Comparison of ENCODE assay signal across 8 cellular contexts in the genomic region with DNA sequence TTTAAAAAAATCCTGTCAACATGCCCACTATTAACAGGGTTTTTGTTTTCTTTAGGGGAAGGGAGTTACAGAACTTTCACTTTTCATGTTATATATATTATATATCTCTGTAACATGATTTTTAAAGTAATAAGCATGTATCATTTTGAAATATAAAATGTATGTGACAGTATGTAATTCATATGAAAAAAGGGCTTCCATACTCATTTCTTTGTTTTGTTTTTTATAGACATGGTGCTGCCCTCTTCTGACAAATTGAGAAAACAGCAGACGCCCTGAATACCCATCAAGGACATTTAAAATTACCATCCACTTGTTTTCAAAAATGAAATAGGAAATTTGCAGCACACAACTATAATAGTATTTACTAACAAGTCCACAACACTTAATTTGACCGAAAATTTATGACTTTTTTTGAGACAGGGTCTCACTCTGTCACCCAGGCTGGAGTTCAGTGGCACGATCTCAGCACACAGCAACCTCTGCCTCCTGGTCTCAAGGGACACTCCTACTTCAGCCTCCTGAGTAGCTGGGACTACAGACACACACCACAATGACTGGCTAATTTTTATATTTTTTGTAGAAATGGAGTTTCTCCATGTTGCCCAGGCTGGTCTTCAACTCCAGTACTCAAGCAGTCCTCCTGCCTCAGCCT. TPM values are rescaled to one million over a fixed set of nuclear protein-coding genes. Genes with fewer than 3 reads are reported as not detected.
DNase-seq lines count a peak whose midpoint lies in the region; ATAC-seq and TF ChIP-seq lines count a peak whose summit lies in the region.

No MANE protein-coding gene starts in this region.

- intact Hi-C loops in breast epithelium (cut with DNase I; ENCODE audit: low total_unique reads): no loop called here

- H3K9me3 ChIP-seq in breast epithelium: no peaks in the 10 kb centered on the region
- H3K9me3 ChIP-seq in liver (ENCODE audit: control insufficient read depth in 4 of 4, low read length in 3 of 4): no peaks in the 10 kb centered on the region

- H3K4me1 ChIP-seq in breast epithelium (peaks cover 0 to 5% of the 10 kb centered on the region in 2 donors), liver (ENCODE audit: control insufficient read depth in 4 of 4, insufficient read depth in 4 of 4, low read length in 3 of 4) (peaks cover 0 to 6% (median 0%) of the 10 kb centered on the region in 4 donors)

- no peaks in the 10 kb centered on the region for H3K9me3 Mint-ChIP-seq in activated naive CD4-positive, alpha-beta T cell treated with anti-CD3 and anti-CD28 coated beads, Interleukin-2, amount 50 U/mL, for 72 hours

- ATAC-seq in activated naive CD4-positive, alpha-beta T cell treated with anti-CD3 and anti-CD28 coated beads, Interleukin-2, amount 50 U/mL, for 72 hours: peak in 1 of 2 donors; percentile 51
- no peak for ATAC-seq in HG03565 (IDR thresholded peaks at IDR 0.05; ENCODE audit: unreplicated experiment)

- TF ChIP-seq RAD21 in liver (IDR thresholded peaks at IDR 0.05): peak; percentile 76 to 79

- no peak for TF ChIP-seq POLR2A in breast epithelium (IDR thresholded peaks at IDR 0.05)

- peak; percentile 9 to 53 (median 48) for TF ChIP-seq CTCF in breast epithelium (IDR thresholded peaks at IDR 0.05)
- TF ChIP-seq CTCF in liver (IDR thresholded peaks at IDR 0.05; ENCODE audit: low read depth, low read length, missing input control): peak; percentile 74

- DNase-seq in activated naive CD4-positive, alpha-beta T cell treated with anti-CD3 and anti-CD28 coated beads, Interleukin-2, amount 50 U/mL, for 72 hours (ENCODE audit: low spot score in 2 of 2): no peak
- no peak for DNase-seq in activated naive CD4-positive, alpha-beta T cell (lab: John Stamatoyannopoulos, UW)
- peak; percentile 22 for DNase-seq in MV-4-11 (lab: John Stamatoyannopoulos, UW)
- DNase-seq in breast epithelium (ENCODE audit: low spot score in 2 of 2): no peak
- DNase-seq in activated effector memory CD4-positive, alpha-beta T cell treated with anti-CD3 and anti-CD28 coated beads, Interleukin-2, amount 50 U/mL, for 16 hours: no peak
- DNase-seq in foreskin melanocyte: no peak

- H3K27me3 ChIP-seq in breast epithelium (no peaks in the 10 kb centered on the region), liver (ENCODE audit: control insufficient read depth in 4 of 4, insufficient read depth in 4 of 4, low read length in 3 of 4) (no peaks in the 10 kb centered on the region)

- WGBS in liver: 37% methylated on average over 3 of the region's 3 CpGs

- H3K27ac ChIP-seq in breast epithelium: peak overlapping the region; percentile 8 to 65
- H3K27ac ChIP-seq in liver (ENCODE audit: low read depth in 1 of 2, low read length in 2 of 2): no peak overlapping the region

- H3K4me3 ChIP-seq in breast epithelium: no peak overlapping the region
- H3K4me3 ChIP-seq in liver (ENCODE audit: low read depth in 1 of 3, low read length in 3 of 3): no peak overlapping the region

- H3K36me3 ChIP-seq in breast epithelium (no peaks in the 10 kb centered on the region), liver (ENCODE audit: control insufficient read depth in 4 of 4, insufficient read depth in 3 of 4, low read depth in 1 of 4, low read length in 3 of 4) (peaks cover 0 to 6% (median 1%) of the 10 kb centered on the region in 4 donors)

- no peak overlapping the region for H3K9ac ChIP-seq in liver (ENCODE audit: low read depth in 1 of 2, low read length in 2 of 2)

- H3K36me3 Mint-ChIP-seq in activated naive CD4-positive, alpha-beta T cell treated with anti-CD3 and anti-CD28 coated beads, Interleukin-2, amount 50 U/mL, for 72 hours: peaks cover 0 to 5% of the 10 kb centered on the region in 2 donors

- H3K27ac Mint-ChIP-seq in activated naive CD4-positive, alpha-beta T cell treated with anti-CD3 and anti-CD28 coated beads, Interleukin-2, amount 50 U/mL, for 72 hours: peak overlapping the region; percentile 29 to 41

TF ChIP-seq in liver, 16 proteins besides CTCF, POLR2A, EP300 and RAD21:
- TF ChIP-seq, protein P1, sequence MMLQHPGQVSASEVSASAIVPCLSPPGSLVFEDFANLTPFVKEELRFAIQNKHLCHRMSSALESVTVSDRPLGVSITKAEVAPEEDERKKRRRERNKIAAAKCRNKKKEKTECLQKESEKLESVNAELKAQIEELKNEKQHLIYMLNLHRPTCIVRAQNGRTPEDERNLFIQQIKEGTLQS (IDR thresholded peaks at IDR 0.05): no peak
- TF ChIP-seq RXRA (IDR thresholded peaks at IDR 0.05) (no peak), SP1 (IDR thresholded peaks at IDR 0.05) (no peak), YY1 (IDR thresholded peaks at IDR 0.05) (no peak), HNF4G (IDR thresholded peaks at IDR 0.05) (no peak), FOXA2 (IDR thresholded peaks at IDR 0.05) (no peak)
- TF ChIP-seq, protein P2, sequence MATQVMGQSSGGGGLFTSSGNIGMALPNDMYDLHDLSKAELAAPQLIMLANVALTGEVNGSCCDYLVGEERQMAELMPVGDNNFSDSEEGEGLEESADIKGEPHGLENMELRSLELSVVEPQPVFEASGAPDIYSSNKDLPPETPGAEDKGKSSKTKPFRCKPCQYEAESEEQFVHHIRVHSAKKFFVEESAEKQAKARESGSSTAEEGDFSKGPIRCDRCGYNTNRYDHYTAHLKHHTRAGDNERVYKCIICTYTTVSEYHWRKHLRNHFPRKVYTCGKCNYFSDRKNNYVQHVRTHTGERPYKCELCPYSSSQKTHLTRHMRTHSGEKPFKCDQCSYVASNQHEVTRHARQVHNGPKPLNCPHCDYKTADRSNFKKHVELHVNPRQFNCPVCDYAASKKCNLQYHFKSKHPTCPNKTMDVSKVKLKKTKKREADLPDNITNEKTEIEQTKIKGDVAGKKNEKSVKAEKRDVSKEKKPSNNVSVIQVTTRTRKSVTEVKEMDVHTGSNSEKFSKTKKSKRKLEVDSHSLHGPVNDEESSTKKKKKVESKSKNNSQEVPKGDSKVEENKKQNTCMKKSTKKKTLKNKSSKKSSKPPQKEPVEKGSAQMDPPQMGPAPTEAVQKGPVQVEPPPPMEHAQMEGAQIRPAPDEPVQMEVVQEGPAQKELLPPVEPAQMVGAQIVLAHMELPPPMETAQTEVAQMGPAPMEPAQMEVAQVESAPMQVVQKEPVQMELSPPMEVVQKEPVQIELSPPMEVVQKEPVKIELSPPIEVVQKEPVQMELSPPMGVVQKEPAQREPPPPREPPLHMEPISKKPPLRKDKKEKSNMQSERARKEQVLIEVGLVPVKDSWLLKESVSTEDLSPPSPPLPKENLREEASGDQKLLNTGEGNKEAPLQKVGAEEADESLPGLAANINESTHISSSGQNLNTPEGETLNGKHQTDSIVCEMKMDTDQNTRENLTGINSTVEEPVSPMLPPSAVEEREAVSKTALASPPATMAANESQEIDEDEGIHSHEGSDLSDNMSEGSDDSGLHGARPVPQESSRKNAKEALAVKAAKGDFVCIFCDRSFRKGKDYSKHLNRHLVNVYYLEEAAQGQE (IDR thresholded peaks at IDR 0.05): no peak
- TF ChIP-seq, protein P3, sequence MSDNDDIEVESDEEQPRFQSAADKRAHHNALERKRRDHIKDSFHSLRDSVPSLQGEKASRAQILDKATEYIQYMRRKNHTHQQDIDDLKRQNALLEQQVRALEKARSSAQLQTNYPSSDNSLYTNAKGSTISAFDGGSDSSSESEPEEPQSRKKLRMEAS (IDR thresholded peaks at IDR 0.05): no peak

RNA-seq across cellular contexts. Expression of a gene that starts 30.4 kb away (rescaled TPM):
- 10 to 100 TPM; 47.5 to 49.7 TPM for total RNA-seq in activated naive CD4-positive, alpha-beta T cell treated with anti-CD3 and anti-CD28 coated beads, Interleukin-2, amount 50 U/mL, for 72 hours
- total RNA-seq in breast epithelium: 10 to 100 TPM; 55.5 to 81.9 (median 80.9) TPM
- total RNA-seq in liver: 10 to 100 TPM; 20.5 to 34.4 TPM
- polyA plus RNA-seq in liver: 10 to 100 TPM; 33.4 to 49.2 TPM

Comparison
In these comparisons a context has a peak if more than half of its experiments do, and no peak if none do; other contexts are left out.
1. H3K27ac ChIP-seq: peak in breast epithelium (2 of 2); none in liver (0 of 2).